ENCODE assay signal across 35 cellular contexts in genomic region chr3:102450976-102451375, GRCh38. TPM values are rescaled to one million over a fixed set of nuclear protein-coding genes. Genes with fewer than 3 reads are reported as not detected.
"Had no signal": no experiment of that assay in that cellular context is flagged by ENCODE, and none has a peak within 500 bp of the region (broad histone marks: within the 10 kb centered on the region; RNA-seq: fewer than 3 reads in every experiment).

No MANE protein-coding gene starts in this region.

- H3K4me3 ChIP-seq: cardiac muscle cell, coronary artery, dorsolateral prefrontal cortex, gastroesophageal sphincter, heart right ventricle had no signal

- FAIRE-seq: astrocyte, endothelial cell of umbilical vein had no signal

- H3K4me3 Mint-ChIP-seq: activated B cell treated with CpG ODN at 0.5 μM for 24 hours; activated CD8-positive, alpha-beta T cell treated with anti-CD3 and anti-CD28 coated beads for 36 hours; activated naive CD8-positive, alpha-beta T cell; activated T-cell treated with anti-CD3 and anti-CD28 coated beads, Interleukin-2, amount 50 U/mL, for 4 hours; activated T-helper 17 cell treated with anti-CD3 and anti-CD28 coated beads, Interleukin-2, amount 50 U/mL, for 72 hours; central memory CD8-positive, alpha-beta T cell; dendritic cell treated with granulocyte-macrophage colony-stimulating factor and Interleukin-4, amounts not matched to agents 40 ng/mL and 50 ng/mL, for 4 days; T-helper 17 cell; T-helper 2 cell treated with Interferon-gamma antibody and Interleukin-4, amounts not matched to agents 5 μg/mL and 100 μg/mL, for 36 hours had no signal

- H3K4me1 Mint-ChIP-seq: activated B cell treated with CpG ODN at 0.5 μM for 24 hours; activated T-helper 17 cell treated with anti-CD3 and anti-CD28 coated beads, Interleukin-2, amount 50 U/mL, for 72 hours; central memory CD8-positive, alpha-beta T cell; T-helper 17 cell had no signal

- H3K36me3 Mint-ChIP-seq: activated naive CD8-positive, alpha-beta T cell had no signal

- H3K36me3 ChIP-seq: brain microvascular endothelial cell, cardiac muscle cell, gastroesophageal sphincter, heart right ventricle, WERI-Rb-1 had no signal

- DNase-seq: activated B cell treated with CpG ODN at 0.5 μM for 24 hours; activated CD4-positive, alpha-beta T cell treated with anti-CD3 and anti-CD28 coated beads for 48 hours; activated CD4-positive, alpha-beta T cell treated with anti-CD3 and anti-CD28 coated beads, Interleukin-2, amount 50 U/mL, for 1 hour; activated CD4-positive, alpha-beta T cell treated with anti-CD3 and anti-CD28 coated beads, Interleukin-2, amount 50 U/mL, for 48 hours; activated CD8-positive, alpha-beta memory T cell treated with anti-CD3 and anti-CD28 coated beads for 24 hours; activated CD8-positive, alpha-beta T cell treated with anti-CD3 and anti-CD28 coated beads for 36 hours; activated effector memory CD4-positive, alpha-beta T cell treated with Interleukin-2 at 50 U/mL for 16 hours; activated gamma-delta T cell treated with Interleukin-2 at 50 U/mL for 16 hours; activated naive CD4-positive, alpha-beta T cell treated with anti-CD3 and anti-CD28 coated beads, Interleukin-2, amount 50 U/mL, for 16 hours; activated naive CD4-positive, alpha-beta T cell treated with Interleukin-2 at 50 U/mL for 16 hours; activated T-cell treated with anti-CD3 and anti-CD28 coated beads, Interleukin-2, amount 50 U/mL, for 4 hours; amniotic stem cell; anterior cingulate cortex; brain microvascular endothelial cell; dorsolateral prefrontal cortex; effector memory CD4-positive, alpha-beta T cell; foreskin melanocyte; heart right ventricle; T-helper 1 cell; T-helper 17 cell; T1000; WERI-Rb-1 had no signal

- H3K27ac Mint-ChIP-seq: activated B cell treated with CpG ODN at 0.5 μM for 24 hours; activated CD8-positive, alpha-beta T cell treated with anti-CD3 and anti-CD28 coated beads for 36 hours; activated naive CD8-positive, alpha-beta T cell; activated T-helper 17 cell treated with anti-CD3 and anti-CD28 coated beads, Interleukin-2, amount 50 U/mL, for 72 hours; dendritic cell treated with granulocyte-macrophage colony-stimulating factor and Interleukin-4, amounts not matched to agents 40 ng/mL and 50 ng/mL, for 4 days; T-helper 17 cell; T-helper 2 cell treated with Interferon-gamma antibody and Interleukin-4, amounts not matched to agents 5 μg/mL and 100 μg/mL, for 36 hours had no signal

- ATAC-seq: activated CD4-positive, CD25-positive, alpha-beta regulatory T cell treated with anti-CD3 and anti-CD28 coated beads, Interleukin-2, amount 50 U/mL, for 24 hours; activated CD8-positive, alpha-beta T cell treated with anti-CD3 and anti-CD28 coated beads for 36 hours; activated T-cell treated with anti-CD3 and anti-CD28 coated beads, Interleukin-2, amount 50 U/mL, for 4 hours; activated T-helper 17 cell treated with anti-CD3 and anti-CD28 coated beads, Interleukin-2, amount 50 U/mL, for 72 hours; esophagus mucosa; gastroesophageal sphincter; heart right ventricle; T-helper 17 cell had no signal

- H3K27me3 Mint-ChIP-seq: activated CD8-positive, alpha-beta T cell treated with anti-CD3 and anti-CD28 coated beads for 36 hours; dendritic cell treated with granulocyte-macrophage colony-stimulating factor and Interleukin-4, amounts not matched to agents 40 ng/mL and 50 ng/mL, for 4 days had no signal

- H3K9me3 Mint-ChIP-seq: activated B cell treated with CpG ODN at 0.5 μM for 24 hours; activated CD8-positive, alpha-beta T cell treated with anti-CD3 and anti-CD28 coated beads for 36 hours; activated T-cell treated with anti-CD3 and anti-CD28 coated beads, Interleukin-2, amount 50 U/mL, for 4 hours; activated T-helper 17 cell treated with anti-CD3 and anti-CD28 coated beads, Interleukin-2, amount 50 U/mL, for 72 hours; central memory CD8-positive, alpha-beta T cell; dendritic cell treated with granulocyte-macrophage colony-stimulating factor and Interleukin-4, amounts not matched to agents 40 ng/mL and 50 ng/mL, for 4 days; T-helper 2 cell treated with Interferon-gamma antibody and Interleukin-4, amounts not matched to agents 5 μg/mL and 100 μg/mL, for 36 hours had no signal

- H3K27me3 ChIP-seq: brain microvascular endothelial cell, cardiac muscle cell, gastroesophageal sphincter, heart right ventricle had no signal

- H3K9me3 ChIP-seq: gastroesophageal sphincter, heart right ventricle had no signal

- H3K4me1 ChIP-seq: gastroesophageal sphincter, heart right ventricle had no signal

- H3K27ac ChIP-seq: brain microvascular endothelial cell, cardiac muscle cell, coronary artery, dorsolateral prefrontal cortex, gastroesophageal sphincter, heart right ventricle, WERI-Rb-1 had no signal

RNA-seq across cellular contexts. Expression of gene ZPLD1, which starts 16.2 kb away (rescaled TPM):
- total RNA-seq: activated B cell treated with CpG ODN at 0.5 μM for 24 hours; activated CD8-positive, alpha-beta T cell treated with anti-CD3 and anti-CD28 coated beads for 36 hours; activated T-cell treated with anti-CD3 and anti-CD28 coated beads, Interleukin-2, amount 50 U/mL, for 4 hours; endothelial cell of umbilical vein; esophagus mucosa; glomerular endothelial cell; heart right ventricle; T-helper 17 cell had no signal
- polyA plus RNA-seq: cardiac muscle cell, endothelial cell of umbilical vein had no signal
